In the genomic region with DNA sequence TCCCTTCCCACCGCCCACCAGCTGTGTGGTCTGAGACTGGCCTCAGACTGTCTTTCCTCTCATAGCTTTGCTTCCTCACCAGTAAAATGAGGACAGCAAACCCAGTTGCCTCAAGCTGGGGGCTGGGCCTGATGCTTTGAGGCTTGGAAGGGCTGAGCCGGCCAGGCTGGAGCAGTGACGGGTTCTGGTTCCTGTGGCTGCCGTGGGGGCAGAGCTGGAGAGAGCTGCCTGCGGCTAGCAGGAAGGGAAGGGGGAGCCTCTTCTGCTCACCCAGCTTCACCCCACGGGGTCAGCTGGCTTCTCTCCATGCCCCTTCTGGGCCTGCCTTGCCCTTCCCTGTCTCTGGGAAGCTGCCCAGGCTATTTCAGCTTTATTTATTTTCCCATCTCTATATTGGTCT, we compare ENCODE assay signal across 9 cellular contexts. TPM values are rescaled to one million over a fixed set of nuclear protein-coding genes. Genes with fewer than 3 reads are reported as not detected.
DNase-seq lines count a peak whose midpoint lies in the region; ATAC-seq, FAIRE-seq and TF ChIP-seq lines count a peak whose summit lies in the region.
"Had no signal": no experiment of that assay in that cellular context is flagged by ENCODE, and none has a peak within 500 bp of the region (broad histone marks: within the 10 kb centered on the region; RNA-seq: fewer than 3 reads in every experiment).

No MANE protein-coding gene starts in this region.

- intact Hi-C loops in heart right ventricle (cut with DNase I), result no loop called here

- peak; percentile 49 to 61 for DNase-seq in Kasumi-1 (lab: John Stamatoyannopoulos, UW)
- peak; percentile 73 for DNase-seq in activated CD8-positive, alpha-beta memory T cell treated with anti-CD3 and anti-CD28 coated beads, Interleukin-2, amount 50 U/mL, for 48 hours
- peak in 1 of 2 donors; percentile 52 for DNase-seq in heart right ventricle
- DNase-seq in stimulated activated CD8-positive, alpha-beta memory T cell treated with anti-CD3 and anti-CD28 coated beads, Interleukin-12 subunit alpha, Interleukin-12 subunit beta, amount 100 ng/mL, for 4 hours (ENCODE audit: low read depth), result peak; percentile 31
- DNase-seq in D721Med (ENCODE audit: insufficient read length, low spot score), result no peak
- no peak for DNase-seq in NCI-H1417 (lab: John Stamatoyannopoulos, UW)
- DNase-seq: naive B cell had no signal

- H3K9me3 ChIP-seq in heart right ventricle, result no peaks in the 10 kb centered on the region

- ATAC-seq in heart right ventricle (peak in 7 of 8 donors; percentile 25 to 51 (median 38)), GM18511 (IDR thresholded peaks at IDR 0.05; ENCODE audit: unreplicated experiment) (no peak), HG03095 (IDR thresholded peaks at IDR 0.05; ENCODE audit: unreplicated experiment) (no peak)

- WGBS in heart right ventricle, 2 donors, result 30 to 47% methylated on average over 6 of the region's 6 CpGs

- H3K27ac ChIP-seq in heart right ventricle, result peak overlapping the region; percentile 15 to 89 (median 73)

- peaks cover 0 to 84% (median 30%) of the 10 kb centered on the region in 9 donors for H3K36me3 ChIP-seq in heart right ventricle

- no peak overlapping the region for H3K4me3 ChIP-seq in heart right ventricle

- TF ChIP-seq CTCF in heart right ventricle (IDR thresholded peaks at IDR 0.05) (no peak), D721Med (IDR thresholded peaks at IDR 0.05; ENCODE audit: insufficient read depth, missing control alignments) (no peak)

- peaks cover 26 to 94% (median 55%) of the 10 kb centered on the region in 9 donors for H3K4me1 ChIP-seq in heart right ventricle

- no peak for FAIRE-seq in D721Med (lab: Jason Lieb, UNC)

- no peaks in the 10 kb centered on the region for H3K27me3 ChIP-seq in heart right ventricle

RNA-seq across cellular contexts. Expression of a gene that starts 23.8 kb away (rescaled TPM):
- 10 to 100 TPM; 19.5 to 56.9 (median 23.0) TPM for total RNA-seq in heart right ventricle
- polyA plus RNA-seq in heart right ventricle, result 10 to 100 TPM; 21.3 to 25.4 TPM

RNA-seq across cellular contexts. Expression of a gene that starts 40.1 kb away (rescaled TPM):
- total RNA-seq in heart right ventricle, result 100 to 1,000 TPM; 725 to 991 (median 835) TPM
- 1,000 to 10,000 TPM; 1,798 to 2,733 TPM for polyA plus RNA-seq in heart right ventricle

Comparison
In these comparisons a context has a peak if more than half of its experiments do, and no peak if none do; other contexts are left out.
1. DNase-seq: peak in Kasumi-1 (2 of 2), activated CD8-positive, alpha-beta memory T cell treated with anti-CD3 and anti-CD28 coated beads, Interleukin-2, amount 50 U/mL, for 48 hours (single experiment) and stimulated activated CD8-positive, alpha-beta memory T cell treated with anti-CD3 and anti-CD28 coated beads, Interleukin-12 subunit alpha, Interleukin-12 subunit beta, amount 100 ng/mL, for 4 hours (single experiment); none in D721Med (single experiment) and NCI-H1417 (0 of 3).
2. ATAC-seq: peak in heart right ventricle (7 of 8); none in GM18511 (single experiment) and HG03095 (single experiment).